23 cellular contexts compared by ENCODE assay signal in the genomic region with DNA sequence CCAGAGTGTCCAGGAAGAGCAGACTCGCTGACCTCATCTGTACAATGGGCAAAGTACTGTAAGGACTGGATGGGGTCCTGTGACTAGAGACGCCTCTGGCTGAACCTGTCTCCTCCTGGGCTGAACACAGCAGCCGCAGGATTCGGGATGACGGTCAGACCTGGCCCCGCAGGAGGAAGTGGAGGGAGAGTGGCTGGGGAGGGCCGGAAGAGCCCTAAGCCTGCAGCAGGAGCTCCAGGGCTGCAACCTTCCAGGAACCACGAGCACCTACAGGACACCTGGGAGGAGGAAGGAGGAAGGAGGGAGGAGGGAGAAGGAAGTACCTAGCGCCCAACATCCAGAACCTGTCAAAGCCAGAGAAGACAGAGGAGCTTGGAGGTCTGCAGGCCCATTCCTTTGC. TPM values are rescaled to one million over a fixed set of nuclear protein-coding genes. Genes with fewer than 3 reads are reported as not detected.
DNase-seq lines count a peak whose midpoint lies in the region; ATAC-seq and TF ChIP-seq lines count a peak whose summit lies in the region.
"Had no signal": no experiment of that assay in that cellular context is flagged by ENCODE, and none has a peak within 500 bp of the region (broad histone marks: within the 10 kb centered on the region; RNA-seq: fewer than 3 reads in every experiment).

No MANE protein-coding gene starts in this region.

- peaks cover 31 to 42% (median 38%) of the 10 kb centered on the region in 3 donors for H3K4me1 Mint-ChIP-seq in T-cell
- peaks cover 43 to 44% of the 10 kb centered on the region in 2 donors for H3K4me1 Mint-ChIP-seq in immature natural killer cell

- H3K4me1 ChIP-seq in right cardiac atrium (ENCODE audit: control insufficient read depth, insufficient read depth, low read length) (no peaks in the 10 kb centered on the region), left lung (peaks cover 6 to 49% of the 10 kb centered on the region in 2 donors)

- H3K9me3 ChIP-seq in right cardiac atrium (ENCODE audit: control insufficient read depth, low read length) (no peaks in the 10 kb centered on the region), left lung (no peaks in the 10 kb centered on the region)
- H3K9me3 ChIP-seq: uterus had no signal

- no peak for TF ChIP-seq CTCF in left lung (IDR thresholded peaks at IDR 0.05)

- intact Hi-C loops in Right ventricle myocardium inferior (cut with DNase I) (no loop called here), right cardiac atrium (cut with DNase I) (no loop called here), left lung (cut with DNase I) (no loop called here)

- POLR2A ChIA-PET in T-cell (lab: Charles Lee) = no interaction called here

- 80% methylated on average over 9 of the region's 9 CpGs for WGBS in right cardiac atrium

- H3K36me3 ChIP-seq in left lung = peaks cover 0 to 64% of the 10 kb centered on the region in 2 donors
- H3K36me3 ChIP-seq: uterus had no signal

- H3K27me3 Mint-ChIP-seq in T-cell (no peaks in the 10 kb centered on the region), immature natural killer cell (ENCODE audit: low read depth in 3 of 3) (peaks cover 1 to 6% (median 6%) of the 10 kb centered on the region in 3 donors)

- no peak overlapping the region for H3K27ac Mint-ChIP-seq in T-cell
- H3K27ac Mint-ChIP-seq in immature natural killer cell = peak overlapping the region; percentile 40 to 75 (median 59)

- H3K36me3 Mint-ChIP-seq in T-cell (peaks cover 19% of the 10 kb centered on the region), immature natural killer cell (peaks cover 12 to 15% (median 13%) of the 10 kb centered on the region in 3 donors)

- H3K4me3 ChIP-seq in right cardiac atrium (ENCODE audit: low read length) = no peak overlapping the region
- no peak overlapping the region for H3K4me3 ChIP-seq in left lung
- H3K4me3 ChIP-seq: dorsolateral prefrontal cortex, lung, uterus had no signal

- CTCF ChIA-PET in T-cell (lab: Charles Lee) = interaction anchor here (0.5 to 0.6 kb wide), 2 partner anchors 14 to 57 kb away, joined by 3 to 4 read pairs; no protein-coding TSS in a partner anchor

- peak overlapping the region in 2 of 3 donors; percentile 28 to 57 for H3K4me3 Mint-ChIP-seq in T-cell
- peak overlapping the region in 4 of 5 donors; percentile 10 to 47 (median 26) for H3K4me3 Mint-ChIP-seq in immature natural killer cell

- no peak overlapping the region for H3K27ac ChIP-seq in right cardiac atrium (ENCODE audit: low read length)
- H3K27ac ChIP-seq in left lung = peak overlapping the region in 1 of 2 donors; percentile 28
- H3K27ac ChIP-seq: uterus had no signal

- no peaks in the 10 kb centered on the region for H3K9me3 Mint-ChIP-seq in T-cell
- no peaks in the 10 kb centered on the region for H3K9me3 Mint-ChIP-seq in immature natural killer cell

- ATAC-seq in Right ventricle myocardium inferior (no peak), right cardiac atrium (no peak), T-cell (replicated peaks in 1 of 4) (no peak), SK-N-SH treated with all-trans-retinoic acid at 6 μM for 48 hours (no peak), left lung (no peak)

- H3K27me3 ChIP-seq in right cardiac atrium (ENCODE audit: control insufficient read depth, insufficient read depth) (no peaks in the 10 kb centered on the region), left lung (no peaks in the 10 kb centered on the region)
- H3K27me3 ChIP-seq: dorsolateral prefrontal cortex, uterus had no signal

- peak; percentile 13 for DNase-seq in Right ventricle myocardium inferior (ENCODE audit: missing footprints)
- no peak for DNase-seq in right cardiac atrium
- DNase-seq in T-cell = no peak
- DNase-seq in immature natural killer cell = no peak
- DNase-seq in NCI-H510A (lab: John Stamatoyannopoulos, UW) = no peak
- DNase-seq in pons (ENCODE audit: low spot score) = no peak
- DNase-seq in left lung = no peak
- DNase-seq: activated CD4-positive, alpha-beta T cell treated with anti-CD3 and anti-CD28 coated beads for 4 hours; C1 segment of cervical spinal cord; DMS 273 treated with DMSO at 0.1 percent for 48 hours; dorsolateral prefrontal cortex; glutamatergic neuron; IMR-90; NCI-H1092 treated with DMSO at 0.1 percent for 48 hours; NCI-H2029 treated with DMSO at 0.1 percent for 48 hours; NCI-H345; small intestine; stimulated activated CD4-positive, alpha-beta T cell treated with anti-CD3 and anti-CD28 coated beads, Interleukin-2, amount 100 ng/mL, for 24 hours; substantia nigra; SW 1271; uterus had no signal

TF ChIP-seq in SK-N-SH treated with all-trans-retinoic acid at 6 μM for 48 hours, 23 proteins besides CTCF, POLR2A, EP300 and RAD21:
- TF ChIP-seq CSDC2 (CRISPR knock-in tag; IDR thresholded peaks at IDR 0.05) (no peak), ESRRG (CRISPR knock-in tag; IDR thresholded peaks at IDR 0.05) (no peak), ZC3H10 (CRISPR knock-in tag; IDR thresholded peaks at IDR 0.05) (no peak), OSR1 (CRISPR knock-in tag; IDR thresholded peaks at IDR 0.05) (no peak), ARNTL (CRISPR knock-in tag; IDR thresholded peaks at IDR 0.05; ENCODE audit: borderline replicate concordance, low read depth) (no peak), ZFP30 (CRISPR knock-in tag; IDR thresholded peaks at IDR 0.05) (no peak), ZNF565 (CRISPR knock-in tag; conservative IDR thresholded peaks at IDR 0.05; ENCODE audit: low read depth) (no peak), ZNF8 (CRISPR knock-in tag; IDR thresholded peaks at IDR 0.05) (no peak), GLIS3 (CRISPR knock-in tag; IDR thresholded peaks at IDR 0.05) (no peak), ZNF70 (CRISPR knock-in tag; IDR thresholded peaks at IDR 0.05) (no peak), BACH2 (CRISPR knock-in tag; IDR thresholded peaks at IDR 0.05; ENCODE audit: borderline replicate concordance) (no peak), ISL1 (CRISPR knock-in tag; IDR thresholded peaks at IDR 0.05) (no peak), TSHZ2 (CRISPR knock-in tag; IDR thresholded peaks at IDR 0.05) (no peak), RARB (CRISPR knock-in tag; IDR thresholded peaks at IDR 0.05) (no peak), TOX (CRISPR knock-in tag; IDR thresholded peaks at IDR 0.05; ENCODE audit: borderline replicate concordance) (no peak), SNAI2 (CRISPR knock-in tag; IDR thresholded peaks at IDR 0.05) (no peak), ZFP3 (CRISPR knock-in tag; IDR thresholded peaks at IDR 0.05) (no peak), TCF4 (CRISPR knock-in tag; IDR thresholded peaks at IDR 0.05; ENCODE audit: borderline replicate concordance) (no peak)
TF ChIP-seq in SK-N-SH treated with all-trans-retinoic acid at 6 μM for 48 hours: peak in this region for 0.

RNA-seq across cellular contexts. Expression of gene TNRC18, which starts 30.3 kb away (rescaled TPM):
- total RNA-seq in Right ventricle myocardium inferior (34.8 TPM), right cardiac atrium (10 to 100 TPM; 33.1 to 46.6 (median 39.3) TPM), T-cell (10 to 100 TPM; 58.8 to 71.0 (median 62.6) TPM), left lung (100 to 1,000 TPM in 1 of 2 donors, 10 to 100 TPM in 1; 94.4 to 102 TPM)
- polyA plus RNA-seq in right cardiac atrium (38.9 TPM), immature natural killer cell (1 to 10 TPM in 2 of 3 donors, under 1 TPM in 1; 0.42 to 4.1 (median 1.0) TPM)

Comparison
In these comparisons a context has a peak if more than half of its experiments do, and no peak if none do; other contexts are left out.
1. H3K27ac Mint-ChIP-seq: peak in immature natural killer cell (6 of 6); none in T-cell (0 of 2).